ENCODE assay signal across 12 cellular contexts in genomic region chr7:6221340-6222319, GRCh38. TPM values are rescaled to one million over a fixed set of nuclear protein-coding genes. Genes with fewer than 3 reads are reported as not detected.
DNase-seq lines count a peak whose midpoint lies in the region; ATAC-seq lines count a peak whose summit lies in the region.
"Had no signal": no experiment of that assay in that cellular context is flagged by ENCODE, and none has a peak within 500 bp of the region (broad histone marks: within the 10 kb centered on the region; RNA-seq: fewer than 3 reads in every experiment).

No MANE protein-coding gene starts in this region.

- H3K9me3 Mint-ChIP-seq in activated T-cell treated with anti-CD3 and anti-CD28 coated beads, Interleukin-2, amount 50 U/mL, for 4 hours = no peaks in the 10 kb centered on the region
- no peaks in the 10 kb centered on the region for H3K9me3 Mint-ChIP-seq in memory B cell

- H3K9me3 ChIP-seq in BLaER1 treated with 17β-estradiol and CSF1 and Interleukin-3, amounts not matched to agents 10 nM and 100 nM (replicated peaks in 1 of 11) = peaks cover 0 to 37% (median 24%) of the 10 kb centered on the region in 11 experiments; a peak in 20 of 22 replicates
- H3K9me3 ChIP-seq: tibial nerve had no signal

- H3K4me2 ChIP-seq in BLaER1 treated with 17β-estradiol and CSF1 and Interleukin-3, amounts not matched to agents 10 nM and 100 nM = peak overlapping the region; percentile 31 to 76 (median 64)

- H3K36me3 ChIP-seq in BLaER1 treated with 17β-estradiol and CSF1 and Interleukin-3, amounts not matched to agents 10 nM and 100 nM = peaks cover 0 to 13% (median 0%) of the 10 kb centered on the region in 11 experiments; a peak in 2 of 22 replicates
- H3K36me3 ChIP-seq: tibial nerve had no signal

- peaks cover 2% of the 10 kb centered on the region for H3K36me3 Mint-ChIP-seq in activated T-cell treated with anti-CD3 and anti-CD28 coated beads, Interleukin-2, amount 50 U/mL, for 4 hours (ENCODE audit: insufficient read depth)
- no peaks in the 10 kb centered on the region for H3K36me3 Mint-ChIP-seq in memory B cell

- H3K27ac Mint-ChIP-seq in memory B cell = peak overlapping the region; percentile 59

- H4K20me1 ChIP-seq in BLaER1 treated with 17β-estradiol and CSF1 and Interleukin-3, amounts not matched to agents 10 nM and 100 nM = peaks cover 0 to 11% (median 0%) of the 10 kb centered on the region in 11 experiments; a peak in 2 of 22 replicates

- peak overlapping the region in 8 of 11 experiments; percentile 12 to 62 (median 30); a peak in 10 of 22 replicates for H3K9ac ChIP-seq in BLaER1 treated with 17β-estradiol and CSF1 and Interleukin-3, amounts not matched to agents 10 nM and 100 nM

- peak; percentile 49 for DNase-seq in HS-5 (ENCODE audit: low read depth)
- peak; percentile 23 for DNase-seq in activated T-cell treated with anti-CD3 and anti-CD28 coated beads, Interleukin-2, amount 50 U/mL, for 4 hours
- no peak for DNase-seq in memory B cell (ENCODE audit: low spot score in 2 of 2)
- no peak for DNase-seq in HPDE6-E6E7 (ENCODE audit: extremely low spot score)
- DNase-seq: NCI-H1417 treated with DMSO at 0.1 percent for 48 hours, nucleus accumbens had no signal

- no peaks in the 10 kb centered on the region for H3K27me3 Mint-ChIP-seq in activated T-cell treated with anti-CD3 and anti-CD28 coated beads, Interleukin-2, amount 50 U/mL, for 4 hours (ENCODE audit: low read depth)
- peaks cover 3% of the 10 kb centered on the region for H3K27me3 Mint-ChIP-seq in memory B cell

- H3K4me3 ChIP-seq in BLaER1 treated with 17β-estradiol and CSF1 and Interleukin-3, amounts not matched to agents 10 nM and 100 nM = 0 out of 20 replicates have a peak overlapping the region, but pooled peaks of 1 of the 10 experiments have one; percentile 2
- H3K4me3 ChIP-seq: tibial nerve had no signal

- H3K4me1 Mint-ChIP-seq in activated T-cell treated with anti-CD3 and anti-CD28 coated beads, Interleukin-2, amount 50 U/mL, for 4 hours (ENCODE audit: low read depth) = peaks cover 27% of the 10 kb centered on the region
- peaks cover 6% of the 10 kb centered on the region for H3K4me1 Mint-ChIP-seq in memory B cell

- no peaks in the 10 kb centered on the region for H3K27me3 ChIP-seq in BLaER1 treated with 17β-estradiol and CSF1 and Interleukin-3, amounts not matched to agents 10 nM and 100 nM
- H3K27me3 ChIP-seq: tibial nerve had no signal

- no peak overlapping the region for H3K4me3 Mint-ChIP-seq in activated T-cell treated with anti-CD3 and anti-CD28 coated beads, Interleukin-2, amount 50 U/mL, for 4 hours
- H3K4me3 Mint-ChIP-seq in memory B cell = no peak overlapping the region

- peak; percentile 99 for ATAC-seq in activated T-cell treated with anti-CD3 and anti-CD28 coated beads, Interleukin-2, amount 50 U/mL, for 4 hours
- ATAC-seq in memory B cell (ENCODE audit: low read depth) (peak; percentile 84), GM21737 (IDR thresholded peaks at IDR 0.05; ENCODE audit: unreplicated experiment) (no peak), HG02973 (IDR thresholded peaks at IDR 0.05; ENCODE audit: unreplicated experiment) (no peak), GM18519 (IDR thresholded peaks at IDR 0.05; ENCODE audit: low FRiP score, unreplicated experiment) (no peak)

- H3K27ac ChIP-seq in BLaER1 treated with 17β-estradiol and CSF1 and Interleukin-3, amounts not matched to agents 10 nM and 100 nM = peak overlapping the region in 10 of 11 experiments; percentile 53 to 77 (median 68); a peak in 21 of 22 replicates
- H3K27ac ChIP-seq: VCaP had no signal

- H3K4me1 ChIP-seq in BLaER1 treated with 17β-estradiol and CSF1 and Interleukin-3, amounts not matched to agents 10 nM and 100 nM = peaks cover 14 to 66% (median 47%) of the 10 kb centered on the region in 10 experiments

RNA-seq across cellular contexts. Expression of gene CYTH3, which starts 50.8 kb away (rescaled TPM):
- total RNA-seq in activated T-cell treated with anti-CD3 and anti-CD28 coated beads, Interleukin-2, amount 50 U/mL, for 4 hours = 1 to 10 TPM; 3.6 to 9.9 (median 4.6) TPM

Comparison
In these comparisons a context has a peak if more than half of its experiments do, and no peak if none do; other contexts are left out.
1. DNase-seq: peak in HS-5 (single experiment) and activated T-cell treated with anti-CD3 and anti-CD28 coated beads, Interleukin-2, amount 50 U/mL, for 4 hours (single experiment); none in memory B cell (0 of 2) and HPDE6-E6E7 (single experiment).
2. ATAC-seq: peak in activated T-cell treated with anti-CD3 and anti-CD28 coated beads, Interleukin-2, amount 50 U/mL, for 4 hours (2 of 2) and memory B cell (single experiment); none in GM21737 (single experiment), HG02973 (single experiment) and GM18519 (single experiment).